In genomic region chr2:127142663-127143630, GRCh38 we compare ENCODE assay signal across 17 cellular contexts. TPM values are rescaled to one million over a fixed set of nuclear protein-coding genes. Genes with fewer than 3 reads are reported as not detected.
DNase-seq lines count a peak whose midpoint lies in the region; ATAC-seq, FAIRE-seq and TF ChIP-seq lines count a peak whose summit lies in the region.
"Had no signal": no experiment of that assay in that cellular context is flagged by ENCODE, and none has a peak within 500 bp of the region (broad histone marks: within the 10 kb centered on the region; RNA-seq: fewer than 3 reads in every experiment).

No MANE protein-coding gene starts in this region.

- TF ChIP-seq POLR2A in breast epithelium (IDR thresholded peaks at IDR 0.05), result no peak

- no peak for TF ChIP-seq CTCF in breast epithelium (IDR thresholded peaks at IDR 0.05)
- TF ChIP-seq CTCF in kidney (IDR thresholded peaks at IDR 0.05; ENCODE audit: borderline replicate concordance, extremely low read depth, insufficient read depth), result no peak

- H3K9me3 ChIP-seq in breast epithelium, result peaks cover 0 to 3% of the 10 kb centered on the region in 2 donors
- no peaks in the 10 kb centered on the region for H3K9me3 ChIP-seq in kidney (ENCODE audit: control insufficient read depth in 1 of 2, low read length in 2 of 2)

- no peaks in the 10 kb centered on the region for H3K36me3 ChIP-seq in breast epithelium
- no peaks in the 10 kb centered on the region for H3K36me3 ChIP-seq in kidney (ENCODE audit: control insufficient read depth in 1 of 2, insufficient read depth in 2 of 2, low read length in 2 of 2)

- intact Hi-C loops in breast epithelium (cut with DNase I; ENCODE audit: low total_unique reads) (no loop called here), kidney (cut with DNase I) (no loop called here)

- no peaks in the 10 kb centered on the region for H3K4me1 Mint-ChIP-seq in stimulated activated effector memory CD8-positive, alpha-beta T cell treated with anti-CD3 and anti-CD28 coated beads, Interleukin-12 subunit alpha, Interleukin-12 subunit beta, amount 100 ng/mL, for 72 hours
- H3K4me1 Mint-ChIP-seq: CD8-positive, alpha-beta memory T cell; stimulated activated naive CD8-positive, alpha-beta T cell treated with anti-CD3 and anti-CD28 coated beads, Interleukin-15, amount 100 ng/mL, for 72 hours; T-helper 17 cell had no signal

- no peak for FAIRE-seq in kidney (lab: Jason Lieb, UNC)

- no peaks in the 10 kb centered on the region for H3K27me3 ChIP-seq in breast epithelium

- DNase-seq in ELR (ENCODE audit: low read depth) (peak; percentile 12), breast epithelium (ENCODE audit: low spot score in 2 of 2) (no peak), kidney (peak; percentile 12), A172 (ENCODE audit: low spot score) (no peak)
- DNase-seq in stimulated activated effector memory CD8-positive, alpha-beta T cell treated with anti-CD3 and anti-CD28 coated beads, Interleukin-12 subunit alpha, Interleukin-12 subunit beta, amount 100 ng/mL, for 72 hours (ENCODE audit: low spot score in 2 of 2), result no peak
- no peak for DNase-seq in stimulated activated CD4-positive, alpha-beta T cell treated with anti-CD3 and anti-CD28 coated beads, Interleukin-4, amount 100 ng/mL, for 4 hours
- DNase-seq: activated CD4-positive, alpha-beta memory T cell treated with anti-CD3 and anti-CD28 coated beads for 36 hours; CD8-positive, alpha-beta memory T cell; NCI-H1105 treated with DMSO at 0.1 percent for 48 hours; NCI-H446; posterior cingulate gyrus; stimulated activated naive CD8-positive, alpha-beta T cell treated with anti-CD3 and anti-CD28 coated beads, Interleukin-15, amount 100 ng/mL, for 72 hours; T-helper 17 cell had no signal

- H3K9ac ChIP-seq in kidney (ENCODE audit: low read length in 2 of 2), result no peak overlapping the region

- ATAC-seq in stimulated activated effector memory CD8-positive, alpha-beta T cell treated with anti-CD3 and anti-CD28 coated beads, Interleukin-12 subunit alpha, Interleukin-12 subunit beta, amount 100 ng/mL, for 72 hours, result no peak
- ATAC-seq in GM18873 (IDR thresholded peaks at IDR 0.05; ENCODE audit: low FRiP score, unreplicated experiment) (no peak), HG02571 (IDR thresholded peaks at IDR 0.05; ENCODE audit: unreplicated experiment) (no peak)
- ATAC-seq: stimulated activated naive CD8-positive, alpha-beta T cell treated with anti-CD3 and anti-CD28 coated beads, Interleukin-15, amount 100 ng/mL, for 72 hours; T-helper 17 cell had no signal

- peak overlapping the region; percentile 38 for H3K27ac Mint-ChIP-seq in stimulated activated effector memory CD8-positive, alpha-beta T cell treated with anti-CD3 and anti-CD28 coated beads, Interleukin-12 subunit alpha, Interleukin-12 subunit beta, amount 100 ng/mL, for 72 hours
- H3K27ac Mint-ChIP-seq: activated CD4-positive, alpha-beta memory T cell treated with anti-CD3 and anti-CD28 coated beads for 36 hours; stimulated activated naive CD8-positive, alpha-beta T cell treated with anti-CD3 and anti-CD28 coated beads, Interleukin-15, amount 100 ng/mL, for 72 hours; T-helper 17 cell had no signal

- H3K36me3 Mint-ChIP-seq in stimulated activated effector memory CD8-positive, alpha-beta T cell treated with anti-CD3 and anti-CD28 coated beads, Interleukin-12 subunit alpha, Interleukin-12 subunit beta, amount 100 ng/mL, for 72 hours, result no peaks in the 10 kb centered on the region
- H3K36me3 Mint-ChIP-seq: activated CD4-positive, alpha-beta memory T cell treated with anti-CD3 and anti-CD28 coated beads for 36 hours; CD8-positive, alpha-beta memory T cell had no signal

- no peaks in the 10 kb centered on the region for H3K4me1 ChIP-seq in breast epithelium
- peaks cover 10 to 17% of the 10 kb centered on the region in 2 donors for H3K4me1 ChIP-seq in kidney (ENCODE audit: control insufficient read depth in 1 of 2, insufficient read depth in 1 of 2, low read depth in 1 of 2, low read length in 2 of 2)

- no peaks in the 10 kb centered on the region for H3K9me3 Mint-ChIP-seq in stimulated activated effector memory CD8-positive, alpha-beta T cell treated with anti-CD3 and anti-CD28 coated beads, Interleukin-12 subunit alpha, Interleukin-12 subunit beta, amount 100 ng/mL, for 72 hours
- H3K9me3 Mint-ChIP-seq: activated CD4-positive, alpha-beta memory T cell treated with anti-CD3 and anti-CD28 coated beads for 36 hours; CD8-positive, alpha-beta memory T cell; stimulated activated naive CD8-positive, alpha-beta T cell treated with anti-CD3 and anti-CD28 coated beads, Interleukin-15, amount 100 ng/mL, for 72 hours had no signal

- no peak overlapping the region for H3K4me3 Mint-ChIP-seq in stimulated activated effector memory CD8-positive, alpha-beta T cell treated with anti-CD3 and anti-CD28 coated beads, Interleukin-12 subunit alpha, Interleukin-12 subunit beta, amount 100 ng/mL, for 72 hours
- H3K4me3 Mint-ChIP-seq: activated CD4-positive, alpha-beta memory T cell treated with anti-CD3 and anti-CD28 coated beads for 36 hours; CD8-positive, alpha-beta memory T cell; mesothelial cell of epicardium; stimulated activated naive CD8-positive, alpha-beta T cell treated with anti-CD3 and anti-CD28 coated beads, Interleukin-15, amount 100 ng/mL, for 72 hours; T-helper 17 cell had no signal

- no peak overlapping the region for H3K4me3 ChIP-seq in breast epithelium
- H3K4me3 ChIP-seq in kidney (ENCODE audit: low read length in 2 of 2), result no peak overlapping the region

- H3K27ac ChIP-seq in breast epithelium (peak overlapping the region; percentile 49 to 72), kidney (ENCODE audit: low read depth in 2 of 2, low read length in 2 of 2) (peak overlapping the region in 1 of 2 donors; percentile 57)
- H3K27ac ChIP-seq: epithelial cell of prostate had no signal

RNA-seq across cellular contexts. Expression of gene BIN1, which starts 36.0 kb away (rescaled TPM):
- total RNA-seq in breast epithelium (10 to 100 TPM; 30.1 to 74.4 (median 59.3) TPM), kidney (121 TPM)
- 167 TPM for polyA plus RNA-seq in kidney (ENCODE audit: insufficient read depth, low read depth, low replicate concordance)
- 114 and 117 TPM in 2 replicates for total RNA-seq in A172 (2014; rRNA removed; shearing (Covaris generic))

Comparison
In these comparisons a context has a peak if more than half of its experiments do, and no peak if none do; other contexts are left out.
1. DNase-seq: peak in ELR (single experiment) and kidney (single experiment); none in breast epithelium (0 of 2), stimulated activated effector memory CD8-positive, alpha-beta T cell treated with anti-CD3 and anti-CD28 coated beads, Interleukin-12 subunit alpha, Interleukin-12 subunit beta, amount 100 ng/mL, for 72 hours (0 of 2), stimulated activated CD4-positive, alpha-beta T cell treated with anti-CD3 and anti-CD28 coated beads, Interleukin-4, amount 100 ng/mL, for 4 hours (0 of 2) and A172 (single experiment).